ENCODE assay signal across 21 cellular contexts in genomic region chr4:67983333-67983732, GRCh38. TPM values are rescaled to one million over a fixed set of nuclear protein-coding genes. Genes with fewer than 3 reads are reported as not detected.
DNase-seq lines count a peak whose midpoint lies in the region; ATAC-seq and TF ChIP-seq lines count a peak whose summit lies in the region.
"Had no signal": no experiment of that assay in that cellular context is flagged by ENCODE, and none has a peak within 500 bp of the region (broad histone marks: within the 10 kb centered on the region; RNA-seq: fewer than 3 reads in every experiment).

No MANE protein-coding gene starts in this region.

- TF ChIP-seq CTCF in RWPE2 (IDR thresholded peaks at IDR 0.05; ENCODE audit: poor library complexity, severe bottlenecking), result no peak
- no peak for TF ChIP-seq CTCF in heart right ventricle (IDR thresholded peaks at IDR 0.05)

- H3K9me3 ChIP-seq in RWPE2 (ENCODE audit: severe bottlenecking), result no peaks in the 10 kb centered on the region
- peaks cover 0 to 21% (median 0%) of the 10 kb centered on the region in 11 donors for H3K9me3 ChIP-seq in heart right ventricle
- H3K9me3 ChIP-seq: MG63, SJSA1 had no signal

- intact Hi-C loops in heart right ventricle (cut with DNase I), result loop anchor here in 2 of 10 donors (10.0 kb wide), 1 partner anchor 191 kb away; no protein-coding TSS in a partner anchor

- no peak overlapping the region for H3K27ac ChIP-seq in RWPE2 (ENCODE audit: poor library complexity, severe bottlenecking)
- peak overlapping the region; percentile 2 for H3K27ac ChIP-seq in epithelial cell of prostate
- H3K27ac ChIP-seq in heart right ventricle, result no peak overlapping the region
- H3K27ac ChIP-seq: SJSA1 had no signal

- 49 to 51% methylated on average over 2 of the region's 2 CpGs for WGBS in heart right ventricle, 2 donors

- ATAC-seq in RWPE2 (ENCODE audit: low read depth), result peak; percentile 95
- no peak for ATAC-seq in heart right ventricle
- ATAC-seq: GM12878 had no signal

- H3K27me3 ChIP-seq in RWPE2 (ENCODE audit: insufficient read depth, poor library complexity, severe bottlenecking) (no peaks in the 10 kb centered on the region), heart right ventricle (peaks cover 0 to 2% (median 0%) of the 10 kb centered on the region in 7 donors)
- H3K27me3 ChIP-seq: MG63, SJSA1 had no signal

- no peaks in the 10 kb centered on the region for H3K4me1 ChIP-seq in RWPE2 (ENCODE audit: insufficient read depth, poor library complexity, severe bottlenecking)
- no peaks in the 10 kb centered on the region for H3K4me1 ChIP-seq in heart right ventricle
- H3K4me1 ChIP-seq: SJSA1 had no signal

- H3K36me3 ChIP-seq in RWPE2 (ENCODE audit: low read depth) (no peaks in the 10 kb centered on the region), heart right ventricle (no peaks in the 10 kb centered on the region)
- H3K36me3 ChIP-seq: MG63, SJSA1 had no signal

- peak; percentile 33 for DNase-seq in HPDE6-E6E7 (ENCODE audit: extremely low spot score)
- DNase-seq in RWPE2 (ENCODE audit: low spot score), result no peak
- peak; percentile 51 for DNase-seq in epithelial cell of prostate (ENCODE audit: low read depth, low spot score)
- DNase-seq in renal cortical epithelial cell (ENCODE audit: low read depth), result peak; percentile 18
- DNase-seq in heart right ventricle, result no peak
- DNase-seq in NCI-H1694 (lab: John Stamatoyannopoulos, UW), result no peak
- no peak for DNase-seq in AML-193 (lab: John Stamatoyannopoulos, UW)
- DNase-seq: DMS 273 treated with DMSO at 0.1 percent for 48 hours; GDM1; KG1; MG63; NCI-H1092; NCI-H1694 treated with DMSO at 0.1 percent for 48 hours; NCI-H526 treated with DMSO at 0.1 percent for 48 hours; NK-92 treated with Interleukin-12 subunit alpha and Interleukin-12 subunit beta, amount 100 ng/mL, for 24 hours; RPMI8226 had no signal

- no peak overlapping the region for H3K4me3 ChIP-seq in RWPE2 (ENCODE audit: severe bottlenecking)
- no peak overlapping the region for H3K4me3 ChIP-seq in heart right ventricle
- H3K4me3 ChIP-seq: GM12878, MG63, SJSA1 had no signal

RNA-seq across cellular contexts. Expression of gene TMPRSS11A, which starts 20.0 kb away (rescaled TPM):
- total RNA-seq in renal cortical epithelial cell (0.05 TPM in 1 of 2 replicates, not detected in the other), heart right ventricle (not detected)
- polyA plus RNA-seq in heart right ventricle, result under 1 TPM in 1 of 2 donors, not detected in 1; 0.01 TPM
- total RNA-seq: A673, GM12878, OCI-LY7, SJSA1 had no signal
- polyA plus RNA-seq: CD14-positive monocyte had no signal

Comparison
In these comparisons a context has a peak if more than half of its experiments do, and no peak if none do; other contexts are left out.
1. DNase-seq: peak in HPDE6-E6E7 (single experiment), epithelial cell of prostate (single experiment) and renal cortical epithelial cell (single experiment); none in RWPE2 (single experiment), heart right ventricle (0 of 2), NCI-H1694 (single experiment) and AML-193 (0 of 2).